Comparison of ENCODE assay signal across 8 cellular contexts in the genomic region with DNA sequence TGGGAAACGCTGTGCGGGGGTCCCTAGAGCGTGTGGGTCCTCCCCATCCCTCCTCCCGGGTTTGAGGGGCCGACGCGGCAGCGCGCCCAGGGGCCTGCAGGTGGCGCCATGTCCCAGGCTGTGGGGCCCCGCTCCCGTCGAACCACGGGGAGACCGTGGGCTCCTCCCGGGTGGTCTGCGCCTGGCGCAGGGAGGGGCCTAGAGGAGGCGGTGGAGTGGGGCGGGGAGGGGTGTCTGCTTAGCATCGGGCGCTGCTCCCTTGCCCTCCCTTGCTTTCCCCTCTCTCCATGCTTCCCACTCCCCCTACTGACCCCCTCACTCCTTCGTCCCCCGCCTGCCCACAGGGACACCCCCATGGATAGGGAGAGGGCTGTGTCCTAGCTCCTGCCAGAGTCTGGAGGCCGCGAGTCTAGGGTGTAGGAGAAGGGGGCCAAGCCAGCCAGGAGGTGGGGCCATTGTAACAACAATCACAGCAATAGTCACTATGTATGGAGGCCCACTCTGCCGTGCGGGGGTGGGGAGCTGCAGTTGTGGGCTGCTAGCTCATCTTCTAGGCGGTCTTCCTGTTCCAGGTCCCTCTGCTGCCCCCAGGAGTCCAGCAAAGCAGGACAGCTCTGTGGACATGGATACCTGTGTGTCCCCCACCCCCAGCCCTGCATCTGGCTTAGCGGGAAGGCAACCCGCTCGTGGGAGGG. TPM values are rescaled to one million over a fixed set of nuclear protein-coding genes. Genes with fewer than 3 reads are reported as not detected.
DNase-seq lines count a peak whose midpoint lies in the region; ATAC-seq, FAIRE-seq and TF ChIP-seq lines count a peak whose summit lies in the region.

No MANE protein-coding gene starts in this region.

- H3K27me3 Mint-ChIP-seq in activated T-helper 2 cell treated with anti-CD3 and anti-CD28 coated beads, Interferon-gamma antibody, Interleukin-2, Interleukin-4, amounts not matched to agents 10 μg/mL and 5 μg/mL and 100 μg/mL, durations not matched to agents 14 hours and 24 hours and 36 hours (ENCODE audit: low read depth) = peaks cover 2% of the 10 kb centered on the region
- peaks cover 9% of the 10 kb centered on the region for H3K27me3 Mint-ChIP-seq in osteocyte (ENCODE audit: unreplicated experiment)

- POLR2A ChIA-PET in AG04449 (lab: Yijun Ruan, JAX) = interaction anchor here (0.6 kb wide), 1 partner anchor 132 kb away, joined by 3 read pairs; no protein-coding TSS in a partner anchor

- H3K4me1 ChIP-seq in foreskin keratinocyte = no peaks in the 10 kb centered on the region

- H3K36me3 Mint-ChIP-seq in activated T-helper 2 cell treated with anti-CD3 and anti-CD28 coated beads, Interferon-gamma antibody, Interleukin-2, Interleukin-4, amounts not matched to agents 10 μg/mL and 5 μg/mL and 100 μg/mL, durations not matched to agents 14 hours and 24 hours and 36 hours (ENCODE audit: low read depth) = peaks cover 8% of the 10 kb centered on the region
- no peaks in the 10 kb centered on the region for H3K36me3 Mint-ChIP-seq in osteocyte (ENCODE audit: unreplicated experiment)

- peak overlapping the region; percentile 15 for H3K4me3 ChIP-seq in AG04449 (ENCODE audit: low read depth, low read length)

- H3K27ac Mint-ChIP-seq in activated T-helper 2 cell treated with anti-CD3 and anti-CD28 coated beads, Interferon-gamma antibody, Interleukin-2, Interleukin-4, amounts not matched to agents 10 μg/mL and 5 μg/mL and 100 μg/mL, durations not matched to agents 14 hours and 24 hours and 36 hours = no peak overlapping the region
- H3K27ac Mint-ChIP-seq in osteocyte (ENCODE audit: unreplicated experiment) = no peak overlapping the region

- intact Hi-C loops in activated T-helper 2 cell treated with anti-CD3 and anti-CD28 coated beads, Interferon-gamma antibody, Interleukin-2, Interleukin-4, amounts not matched to agents 10 μg/mL and 5 μg/mL and 100 μg/mL, durations not matched to agents 14 hours and 24 hours and 36 hours (cut with micrococcal nuclease) = no loop called here

- ATAC-seq in foreskin keratinocyte (peak; percentile 44), GM21515 (IDR thresholded peaks at IDR 0.05; ENCODE audit: unreplicated experiment) (no peak)

- peak; percentile 55 for FAIRE-seq in GM18507 (lab: Jason Lieb, UNC)

- no peak overlapping the region for H3K27ac ChIP-seq in foreskin keratinocyte

- CTCF ChIA-PET in AG04449 (lab: Yijun Ruan, JAX) = interaction anchor here (0.6 to 7.9 kb wide), 37 partner anchors 11 to 271 kb away, joined by 3 to 155 read pairs (median 4); no protein-coding TSS in a partner anchor

- peaks cover 20% of the 10 kb centered on the region for H3K4me1 Mint-ChIP-seq in activated T-helper 2 cell treated with anti-CD3 and anti-CD28 coated beads, Interferon-gamma antibody, Interleukin-2, Interleukin-4, amounts not matched to agents 10 μg/mL and 5 μg/mL and 100 μg/mL, durations not matched to agents 14 hours and 24 hours and 36 hours (ENCODE audit: low read depth)
- H3K4me1 Mint-ChIP-seq in osteocyte (ENCODE audit: unreplicated experiment) = no peaks in the 10 kb centered on the region

- peak; percentile 88 for TF ChIP-seq CTCF in AG04449 (IDR thresholded peaks at IDR 0.05; ENCODE audit: insufficient read depth, low read length, missing control alignments)
- TF ChIP-seq CTCF in foreskin keratinocyte (conservative IDR thresholded peaks at IDR 0.05) = peak; percentile 76
- TF ChIP-seq CTCF in osteocyte (IDR thresholded peaks at IDR 0.05) = peak; percentile 66

- H3K9me3 Mint-ChIP-seq in activated T-helper 2 cell treated with anti-CD3 and anti-CD28 coated beads, Interferon-gamma antibody, Interleukin-2, Interleukin-4, amounts not matched to agents 10 μg/mL and 5 μg/mL and 100 μg/mL, durations not matched to agents 14 hours and 24 hours and 36 hours = no peaks in the 10 kb centered on the region
- no peaks in the 10 kb centered on the region for H3K9me3 Mint-ChIP-seq in osteocyte (ENCODE audit: unreplicated experiment)

- H3K4me3 Mint-ChIP-seq in activated T-helper 2 cell treated with anti-CD3 and anti-CD28 coated beads, Interferon-gamma antibody, Interleukin-2, Interleukin-4, amounts not matched to agents 10 μg/mL and 5 μg/mL and 100 μg/mL, durations not matched to agents 14 hours and 24 hours and 36 hours (ENCODE audit: low read depth) = no peak overlapping the region
- no peak overlapping the region for H3K4me3 Mint-ChIP-seq in osteocyte (ENCODE audit: unreplicated experiment)

- DNase-seq in AG04449 (ENCODE audit: low read depth, low spot score) = no peak
- peak; percentile 54 for DNase-seq in GM18507 (ENCODE audit: extremely low spot score, insufficient read length, low read depth)
- DNase-seq in NOMO-1 treated with DMSO at 0.1 percent for 48 hours (lab: John Stamatoyannopoulos, UW; ENCODE audit: unreplicated experiment) = peak; percentile 7
- peak; percentile 26 for DNase-seq in activated T-helper 2 cell treated with anti-CD3 and anti-CD28 coated beads, Interferon-gamma antibody, Interleukin-2, Interleukin-4, amounts not matched to agents 10 μg/mL and 5 μg/mL and 100 μg/mL, durations not matched to agents 14 hours and 24 hours and 36 hours (ENCODE audit: low spot score)
- DNase-seq in foreskin keratinocyte = no peak
- no peak for DNase-seq in osteocyte (ENCODE audit: extremely low spot score, unreplicated experiment)
- no peak for DNase-seq in NCI-H1694 treated with DMSO at 0.1 percent for 48 hours (lab: John Stamatoyannopoulos, UW)

- peaks cover 22% of the 10 kb centered on the region for H3K27me3 ChIP-seq in foreskin keratinocyte

RNA-seq across cellular contexts. Expression of a gene that starts 51.7 kb away (rescaled TPM):
- total RNA-seq in activated T-helper 2 cell treated with anti-CD3 and anti-CD28 coated beads, Interferon-gamma antibody, Interleukin-2, Interleukin-4, amounts not matched to agents 10 μg/mL and 5 μg/mL and 100 μg/mL, durations not matched to agents 14 hours and 24 hours and 36 hours = 113 and 116 TPM in 2 replicates
- total RNA-seq in foreskin keratinocyte (40.6 and 47.4 TPM in 2 replicates), osteocyte (87.5 and 92.5 TPM in 2 replicates)
- polyA plus RNA-seq in foreskin keratinocyte = 88.5 and 96.2 TPM in 2 replicates

Comparison
In these comparisons a context has a peak if more than half of its experiments do, and no peak if none do; other contexts are left out.
1. DNase-seq: peak in GM18507 (single experiment), NOMO-1 treated with DMSO at 0.1 percent for 48 hours (single experiment) and activated T-helper 2 cell treated with anti-CD3 and anti-CD28 coated beads, Interferon-gamma antibody, Interleukin-2, Interleukin-4, amounts not matched to agents 10 μg/mL and 5 μg/mL and 100 μg/mL, durations not matched to agents 14 hours and 24 hours and 36 hours (single experiment); none in AG04449 (single experiment), foreskin keratinocyte (0 of 2), osteocyte (single experiment) and NCI-H1694 treated with DMSO at 0.1 percent for 48 hours (single experiment).
2. Peak in every context shown above with its lines, with median percentiles within 50 percentile points of each other: CTCF ChIP-seq.